In genomic region chr1:204678721-204679455, GRCh38 we compare ENCODE assay signal across 1 cellular context.
TF ChIP-seq lines count a peak whose summit lies in the region.

No MANE protein-coding gene starts in this region.

TF ChIP-seq in K562, 482 proteins besides CTCF, POLR2A, EP300 and RAD21 (continued from another document):
- TF ChIP-seq DEAF1 (CRISPR knock-in tag; IDR thresholded peaks at IDR 0.05) (no peak), CBFA2T2 (conservative IDR thresholded peaks at IDR 0.05) (no peak), PHF21A (IDR thresholded peaks at IDR 0.05; ENCODE audit: borderline replicate concordance, low read depth) (no peak), SPI1 (IDR thresholded peaks at IDR 0.05; ENCODE audit: borderline replicate concordance, low read depth, low read length) (0 out of 2 replicates have a peak, but pooled peaks have one; percentile 12), XRCC4 (IDR thresholded peaks at IDR 0.05; ENCODE audit: extremely low read depth, insufficient read depth, insufficient read length) (no peak), GTF3C2 (IDR thresholded peaks at IDR 0.05; ENCODE audit: borderline replicate concordance, extremely low read depth, insufficient read length) (no peak), MAFK (IDR thresholded peaks at IDR 0.05; ENCODE audit: low read length) (no peak)
